Comparison of ENCODE assay signal across 13 cellular contexts in genomic region chr1:200262326-200262965, GRCh38.
DNase-seq lines count a peak whose midpoint lies in the region; ATAC-seq, FAIRE-seq and TF ChIP-seq lines count a peak whose summit lies in the region.
"Had no signal": no experiment of that assay in that cellular context is flagged by ENCODE, and none has a peak within 500 bp of the region (broad histone marks: within the 10 kb centered on the region; RNA-seq: fewer than 3 reads in every experiment).

No MANE protein-coding gene starts in this region.

- TF ChIP-seq EP300 in esophagus muscularis mucosa (IDR thresholded peaks at IDR 0.05) = no peak

- POLR2A ChIA-PET in A673 (lab: Charles Lee; ENCODE audit: low non-redundant PET) = no interaction called here

- H3K4me1 ChIP-seq in A673 (ENCODE audit: insufficient read depth, low read length, poor library complexity, severe bottlenecking) (no peaks in the 10 kb centered on the region), pancreas (no peaks in the 10 kb centered on the region), esophagus muscularis mucosa (no peaks in the 10 kb centered on the region)

- no peak overlapping the region for H3K27ac ChIP-seq in A673 (ENCODE audit: low read depth, low read length, poor library complexity, severe bottlenecking)
- no peak overlapping the region for H3K27ac ChIP-seq in pancreas
- H3K27ac ChIP-seq in esophagus muscularis mucosa (replicated peaks in 1 of 4) = no peak overlapping the region
- H3K27ac ChIP-seq: HL-60 had no signal

- H3K4me3 ChIP-seq in A673 (ENCODE audit: low read depth, low read length, poor library complexity, severe bottlenecking) = no peak overlapping the region
- H3K4me3 ChIP-seq in pancreas = no peak overlapping the region
- no peak overlapping the region for H3K4me3 ChIP-seq in esophagus muscularis mucosa

- CTCF ChIA-PET in A673 (lab: Charles Lee) = no interaction called here

- no peaks in the 10 kb centered on the region for H3K9me3 ChIP-seq in A673 (ENCODE audit: low read depth, low read length, poor library complexity, severe bottlenecking)
- H3K9me3 ChIP-seq in pancreas = no peaks in the 10 kb centered on the region
- no peaks in the 10 kb centered on the region for H3K9me3 ChIP-seq in esophagus muscularis mucosa

- no TSS peak for BruUV-seq in A673 (replicated peaks; lab: Mats Ljungman, UMichigan)

- DNase-seq in A673 (ENCODE audit: low spot score) (no peak), NCI-H69 (lab: John Stamatoyannopoulos, UW) (peak; percentile 20), pancreas (no peak), NK-92 (lab: John Stamatoyannopoulos, UW; ENCODE audit: unreplicated experiment) (no peak), esophagus muscularis mucosa (ENCODE audit: extremely low spot score) (no peak)
- no peak for DNase-seq in stimulated activated CD4-positive, alpha-beta T cell treated with anti-CD3 and anti-CD28 coated beads, Interleukin-4, amount 100 ng/mL, for 1 hour
- DNase-seq: activated B cell treated with CpG ODN at 0.5 μM for 24 hours; caudate nucleus; CD8-positive, alpha-beta T cell; NCI-H510A had no signal

- TF ChIP-seq CTCF in A673 (conservative IDR thresholded peaks at IDR 0.05; ENCODE audit: low read depth, low read length) = 0 out of 2 replicates have a peak, but pooled peaks have one; percentile 29
- TF ChIP-seq CTCF in pancreas (IDR thresholded peaks at IDR 0.05) = no peak
- no peak for TF ChIP-seq CTCF in esophagus muscularis mucosa (IDR thresholded peaks at IDR 0.05)

- intact Hi-C loops in A673 (cut with micrococcal nuclease; ENCODE audit: unreplicated experiment) (no loop called here), pancreas (cut with DNase I) (loop anchor here in 1 of 3 donors (10.0 kb wide), 1 partner anchor 318 kb away; no protein-coding TSS in a partner anchor), esophagus muscularis mucosa (cut with DNase I) (no loop called here)

- H3K36me3 ChIP-seq in A673 (ENCODE audit: insufficient read depth, low read length, poor library complexity, severe bottlenecking) (no peaks in the 10 kb centered on the region), pancreas (no peaks in the 10 kb centered on the region), esophagus muscularis mucosa (no peaks in the 10 kb centered on the region)

- 76 to 77% methylated on average over 7 of the region's 7 CpGs for WGBS in pancreas, 2 donors
- WGBS in esophagus muscularis mucosa = 88% methylated on average over 7 of the region's 7 CpGs

- H3K27me3 ChIP-seq in A673 (replicated peaks; ENCODE audit: insufficient read depth, low read depth, low read length, poor library complexity) (no peaks in the 10 kb centered on the region), pancreas (no peaks in the 10 kb centered on the region), esophagus muscularis mucosa (no peaks in the 10 kb centered on the region)

- FAIRE-seq in pancreas (lab: Jason Lieb, UNC) = no peak

- TF ChIP-seq POLR2A in esophagus muscularis mucosa (IDR thresholded peaks at IDR 0.05; ENCODE audit: low read depth) = no peak

- ATAC-seq in GM18858 (IDR thresholded peaks at IDR 0.05; ENCODE audit: unreplicated experiment) (peak; percentile 96), HG02678 (IDR thresholded peaks at IDR 0.05; ENCODE audit: unreplicated experiment) (peak; percentile 75), pancreas (no peak)
- ATAC-seq: CD8-positive, alpha-beta T cell had no signal

Comparison
In these comparisons a context has a peak if more than half of its experiments do, and no peak if none do; other contexts are left out.
1. ATAC-seq: peak in GM18858 (single experiment) and HG02678 (single experiment); none in pancreas (0 of 4).